In genomic region chr1:156464335-156464734, GRCh38 we compare ENCODE assay signal across 12 cellular contexts. TPM values are rescaled to one million over a fixed set of nuclear protein-coding genes. Genes with fewer than 3 reads are reported as not detected.
DNase-seq lines count a peak whose midpoint lies in the region; ATAC-seq, FAIRE-seq and TF ChIP-seq lines count a peak whose summit lies in the region.
"Had no signal": no experiment of that assay in that cellular context is flagged by ENCODE, and none has a peak within 500 bp of the region (broad histone marks: within the 10 kb centered on the region; RNA-seq: fewer than 3 reads in every experiment).

No MANE protein-coding gene starts in this region.

- no peaks in the 10 kb centered on the region for H3K79me2 ChIP-seq in H1 (ENCODE audit: control insufficient read depth in 1 of 2, insufficient read depth in 2 of 2, low read length in 2 of 2)

- H3K36me3 ChIP-seq in RWPE2 (ENCODE audit: low read depth) (peaks cover 12% of the 10 kb centered on the region; the same call in 1 of the 2 replicates), H1 (ENCODE audit: control insufficient read depth in 2 of 4, insufficient read depth in 4 of 4, low read length in 3 of 4) (peaks cover 0 to 9% (median 1%) of the 10 kb centered on the region in 4 experiments; a peak in 2 of 8 replicates), mesenchymal stem cell (ENCODE audit: control insufficient read depth in 1 of 2, insufficient read depth in 2 of 2, low read depth in 1 of 2, low read length in 2 of 2) (peaks cover 36 to 64% of the 10 kb centered on the region in 2 experiments), thoracic aorta (peaks cover 19% of the 10 kb centered on the region)

- H3K4me2 ChIP-seq in H1 (ENCODE audit: insufficient read depth in 1 of 2, low read depth in 2 of 2, low read length in 2 of 2) = 0 out of 4 replicates have a peak overlapping the region, but pooled peaks have one; percentile 5 to 41
- H3K4me2 ChIP-seq in mesenchymal stem cell (ENCODE audit: low read length, poor library complexity, severe bottlenecking) = no peak overlapping the region

- H3K4me1 ChIP-seq in RWPE2 (ENCODE audit: insufficient read depth, poor library complexity, severe bottlenecking) (peaks cover 31% of the 10 kb centered on the region), H1 (replicated peaks in 1 of 4; ENCODE audit: control insufficient read depth in 3 of 4, insufficient read depth in 4 of 4, low read length in 3 of 4) (peaks cover 0 to 18% (median 8%) of the 10 kb centered on the region in 4 experiments; a peak in 5 of 7 replicates), mesenchymal stem cell (ENCODE audit: control insufficient read depth, insufficient read depth, low read depth, low read length) (peaks cover 3% of the 10 kb centered on the region), thoracic aorta (ENCODE audit: control insufficient read depth in 1 of 2, low read depth in 2 of 2) (peaks cover 42 to 64% of the 10 kb centered on the region in 2 donors)

- no peak for ATAC-seq in RWPE2 (ENCODE audit: low read depth)
- ATAC-seq in thoracic aorta (ENCODE audit: insufficient number of reproducible peaks, low FRiP score, low read depth) = no peak
- ATAC-seq in HG03354 (IDR thresholded peaks at IDR 0.05; ENCODE audit: poor library complexity, severe bottlenecking, unreplicated experiment) = no peak
- ATAC-seq in HG02973 (IDR thresholded peaks at IDR 0.05; ENCODE audit: unreplicated experiment) = no peak

- CTCF ChIA-PET in H1 (lab: Charles Lee; ENCODE audit: partially characterized antibody) = interaction anchor here (0.7 to 2.8 kb wide), 3 partner anchors 28 to 128 kb away, joined by 3 to 23 read pairs (median 9); no protein-coding TSS in a partner anchor

- H3K18ac ChIP-seq in H1 (ENCODE audit: extremely low read depth, low read length) (no peak overlapping the region), mesenchymal stem cell (ENCODE audit: low read depth in 1 of 2, low read length in 2 of 2) (no peak overlapping the region)

- H2BK12ac ChIP-seq in H1 (ENCODE audit: low read depth, low read length) (0 out of 2 replicates have a peak overlapping the region, but pooled peaks have one; percentile 68), mesenchymal stem cell (ENCODE audit: low read length in 2 of 2) (no peak overlapping the region)

- no peaks in the 10 kb centered on the region for H4K20me1 ChIP-seq in H1 (replicated peaks in 1 of 2; ENCODE audit: control insufficient read depth in 1 of 2, insufficient read depth in 2 of 2, low read length in 2 of 2)

- no peak overlapping the region for H4K91ac ChIP-seq in H1 (replicated peaks; ENCODE audit: insufficient read length, low read length)
- no peak overlapping the region for H4K91ac ChIP-seq in mesenchymal stem cell (ENCODE audit: low read length)

- H2AFZ ChIP-seq in H1 (ENCODE audit: low read length) (no peak overlapping the region), mesenchymal stem cell (ENCODE audit: low read depth, low read length) (no peak overlapping the region)

- H3K79me1 ChIP-seq in H1 (ENCODE audit: low read depth, low read length) (no peaks in the 10 kb centered on the region; the same call in 1 of the 2 replicates), mesenchymal stem cell (replicated peaks; ENCODE audit: low read length, poor library complexity, severe bottlenecking) (peaks cover 25% of the 10 kb centered on the region)

- H4K8ac ChIP-seq in H1 (ENCODE audit: extremely low read depth, insufficient read depth, low read length) (no peak overlapping the region), mesenchymal stem cell (ENCODE audit: low read length) (no peak overlapping the region)

- no peak overlapping the region for H3K9ac ChIP-seq in H1 (replicated peaks in 1 of 4; ENCODE audit: extremely low read depth in 1 of 4, low read depth in 3 of 4, low read length in 3 of 4)
- H3K9ac ChIP-seq in mesenchymal stem cell (ENCODE audit: low read length) = peak overlapping the region; percentile 64

- H2BK120ac ChIP-seq in H1 (replicated peaks; ENCODE audit: low read depth, low read length) (no peak overlapping the region), mesenchymal stem cell (ENCODE audit: low read depth, low read length) (no peak overlapping the region)

- no peak overlapping the region for H3K14ac ChIP-seq in H1 (ENCODE audit: insufficient read length)
- no peak overlapping the region for H3K14ac ChIP-seq in mesenchymal stem cell (ENCODE audit: low read length in 2 of 2)

- POLR2A ChIA-PET in H1 (lab: Charles Lee; ENCODE audit: partially characterized antibody) = interaction anchor here (0.8 kb wide), 1 partner anchor 127 kb away, joined by 4 read pairs; the partner anchor contains the start of gene NAXE

- no peak for FAIRE-seq in H1 (lab: Jason Lieb, UNC)

- no peak overlapping the region for H4K5ac ChIP-seq in H1 (ENCODE audit: insufficient read length, low read depth, low read length)

- TF ChIP-seq POLR2A in H1 (IDR thresholded peaks at IDR 0.05; ENCODE audit: control extremely low read depth in 1 of 2, low read depth in 2 of 2, low read length in 2 of 2) = no peak

- no peak overlapping the region for H3K56ac ChIP-seq in H1 (replicated peaks; ENCODE audit: insufficient read length, low read depth, low read length)

- no peak overlapping the region for H3K4ac ChIP-seq in H1 (replicated peaks; ENCODE audit: insufficient read length, low read depth, low read length)
- no peak overlapping the region for H3K4ac ChIP-seq in mesenchymal stem cell (ENCODE audit: low read depth in 1 of 2, low read length in 2 of 2)

- no peak for TF ChIP-seq RAD21 in H1 (IDR thresholded peaks at IDR 0.05 in 1 of 2, conservative IDR thresholded peaks at IDR 0.05 in 1 of 2; ENCODE audit: low read depth in 2 of 2, low read length in 2 of 2)

- no peaks in the 10 kb centered on the region for H3K27me3 ChIP-seq in RWPE2 (ENCODE audit: insufficient read depth, poor library complexity, severe bottlenecking)
- H3K27me3 ChIP-seq in H1 (replicated peaks in 1 of 4; ENCODE audit: control insufficient read depth in 3 of 4, extremely low read depth in 1 of 4, insufficient read depth in 3 of 4, low read length in 3 of 4) = no peaks in the 10 kb centered on the region; a peak in 1 of 7 replicates
- no peaks in the 10 kb centered on the region for H3K27me3 ChIP-seq in mesenchymal stem cell (ENCODE audit: control insufficient read depth in 1 of 2, insufficient read depth in 1 of 2, low read length in 2 of 2)
- H3K27me3 ChIP-seq in thoracic aorta (replicated peaks; ENCODE audit: insufficient read depth) = no peaks in the 10 kb centered on the region

- TF ChIP-seq CTCF in RWPE2 (IDR thresholded peaks at IDR 0.05; ENCODE audit: poor library complexity, severe bottlenecking) (no peak), H1 (IDR thresholded peaks at IDR 0.05; ENCODE audit: control extremely low read depth in 1 of 3, insufficient read depth in 1 of 3, low read depth in 1 of 3, low read length in 3 of 3) (no peak), thoracic aorta (IDR thresholded peaks at IDR 0.05) (no peak)

- H3K4me3 ChIP-seq in RWPE2 (ENCODE audit: severe bottlenecking) (no peak overlapping the region), H1 (ENCODE audit: extremely low read depth in 1 of 4, insufficient read depth in 2 of 4, low read depth in 3 of 4, low read length in 4 of 4) (no peak overlapping the region), mesenchymal stem cell (ENCODE audit: insufficient read depth in 1 of 2, low read depth in 1 of 2, low read length in 2 of 2) (peak overlapping the region in 1 of 2 experiments; percentile 27), thoracic aorta (no peak overlapping the region)

- H3K9me3 ChIP-seq in RWPE2 (ENCODE audit: severe bottlenecking) = no peaks in the 10 kb centered on the region
- H3K9me3 ChIP-seq in H1 (ENCODE audit: insufficient read depth in 2 of 2, low read depth in 1 of 2, low read length in 1 of 2) = no peaks in the 10 kb centered on the region
- no peaks in the 10 kb centered on the region for H3K9me3 ChIP-seq in mesenchymal stem cell (ENCODE audit: control insufficient read depth, low read length)
- no peaks in the 10 kb centered on the region for H3K9me3 ChIP-seq in thoracic aorta

- no peaks in the 10 kb centered on the region for H3K23me2 ChIP-seq in H1 (ENCODE audit: low read depth, low read length)

- H2BK20ac ChIP-seq in H1 (ENCODE audit: low read length) = no peak overlapping the region

- H2AK5ac ChIP-seq in H1 (ENCODE audit: low read depth, low read length) (no peak overlapping the region), mesenchymal stem cell (ENCODE audit: low read length, severe bottlenecking) (no peak overlapping the region)

- no peak for TF ChIP-seq EP300 in H1 (IDR thresholded peaks at IDR 0.05; ENCODE audit: borderline replicate concordance in 1 of 2, low read depth in 2 of 2, low read length in 2 of 2)

- H3K23ac ChIP-seq in H1 (ENCODE audit: insufficient read length) (no peak overlapping the region), mesenchymal stem cell (ENCODE audit: low read length in 2 of 2) (no peak overlapping the region)

- 90% methylated on average over 3 of the region's 3 CpGs; no CpG with 5 or more reads in 1 of the 2 experiments for WGBS in H1 (ENCODE audit: extremely low coverage in 1 of 2, insufficient coverage in 1 of 2, insufficient read length in 1 of 2, insufficient replicate concordance in 2 of 2, low coverage in 1 of 2, low lambda C conversion rate in 2 of 2, missing lambda C conversion rate in 1 of 2), 2 experiments
- WGBS in mesenchymal stem cell = 86% methylated on average over 3 of the region's 3 CpGs

- DNase-seq in RWPE2 (ENCODE audit: low spot score) = no peak
- no peak for DNase-seq in H1 (ENCODE audit: low read depth in 1 of 2, low spot score in 2 of 2)
- DNase-seq in mesenchymal stem cell = no peak
- no peak for DNase-seq in thoracic aorta (ENCODE audit: low spot score)
- no peak for DNase-seq in retina
- no peak for DNase-seq in stimulated activated CD4-positive, alpha-beta T cell treated with anti-CD3 and anti-CD28 coated beads, Interleukin-4, amount 100 ng/mL, for 24 hours
- DNase-seq: activated naive CD4-positive, alpha-beta T cell treated with Interleukin-2 at 50 U/mL for 16 hours; GDM1; NCI-H2081 treated with DMSO at 0.1 percent for 48 hours; SHP77 treated with DMSO at 0.1 percent for 48 hours had no signal

- H2BK5ac ChIP-seq in H1 (ENCODE audit: low read depth, low read length) = no peak overlapping the region
- H2BK5ac ChIP-seq in mesenchymal stem cell (ENCODE audit: low read depth, low read length, poor library complexity, severe bottlenecking) = no peak overlapping the region

- H3K27ac ChIP-seq in RWPE2 (ENCODE audit: poor library complexity, severe bottlenecking) = peak overlapping the region; percentile 58
- H3K27ac ChIP-seq in H1 (ENCODE audit: low read depth, low read length) = no peak overlapping the region
- H3K27ac ChIP-seq in mesenchymal stem cell (ENCODE audit: low read length, poor library complexity, severe bottlenecking) = no peak overlapping the region
- peak overlapping the region; percentile 51 to 71 for H3K27ac ChIP-seq in thoracic aorta

- no peak overlapping the region for H2BK15ac ChIP-seq in H1 (ENCODE audit: low read length)
- no peak overlapping the region for H2BK15ac ChIP-seq in mesenchymal stem cell (ENCODE audit: low read depth, poor library complexity, severe bottlenecking)

RNA-seq across cellular contexts. Expression of gene MEF2D, which starts 36.2 kb away (rescaled TPM):
- total RNA-seq in H1 (2021; fragmentation: NEBNext Ultra II Directional; extraction: Animal tissue kit (Norgen Biotek cat#: 25700)) = 17.3 and 19.5 TPM in 2 replicates
- polyA plus RNA-seq in H1 (2011; rRNA removed) = 20.3 and 44.4 TPM in 2 replicates
- polyA plus RNA-seq in H1 (2011; cell fraction: cytosol; rRNA removed) = 12.4 TPM
- 19.5 TPM for polyA plus RNA-seq in H1 (2011; cell fraction: nucleus; rRNA removed)
- 10.3 to 14.6 TPM (median 12.8 TPM) in 4 replicates for polyA plus RNA-seq in H1 (2012, experiment 1 of 2)
- 8.1 TPM for polyA plus RNA-seq in H1 (2012, experiment 2 of 2)
- polyA plus RNA-seq in H1 (2013, experiment 1 of 2) = 9.1 TPM
- 8.8 TPM for polyA plus RNA-seq in H1 (2013, experiment 2 of 2)
- polyA minus RNA-seq in H1 (2011; rRNA and poly(A)+ RNA removed) = 6.7 and 7.7 TPM in 2 replicates
- polyA minus RNA-seq in H1 (2011; cell fraction: cytosol; rRNA and poly(A)+ RNA removed) = 14.5 TPM
- polyA minus RNA-seq in H1 (2011; cell fraction: nucleus; rRNA and poly(A)+ RNA removed) = 9.3 TPM
- 38.6 TPM for polyA plus RNA-seq in mesenchymal stem cell (2013, experiment 1 of 2)
- polyA plus RNA-seq in mesenchymal stem cell (2013, experiment 2 of 2) = 34.2 TPM
- total RNA-seq in thoracic aorta = 100 to 1,000 TPM in 1 of 2 donors, 10 to 100 TPM in 1; 76.1 to 101 TPM

Comparison
In these comparisons a context has a peak if more than half of its experiments do, and no peak if none do; other contexts are left out.
1. H3K27ac ChIP-seq: peak in RWPE2 (single experiment) and thoracic aorta (2 of 2); none in H1 (single experiment) and mesenchymal stem cell (single experiment).